ENCODE assay signal across 1 cellular context in genomic region chr17:48860034-48860433, GRCh38.
TF ChIP-seq lines count a peak whose summit lies in the region.

No MANE protein-coding gene starts in this region.

TF ChIP-seq in K562, 482 proteins besides CTCF, POLR2A, EP300 and RAD21:
- TF ChIP-seq EP400 (IDR thresholded peaks at IDR 0.05): no peak
- TF ChIP-seq CHCHD3 (CRISPR knock-in tag; IDR thresholded peaks at IDR 0.05): no peak
- no peak for TF ChIP-seq MEF2D (tag; conservative IDR thresholded peaks at IDR 0.05; ENCODE audit: low read depth)
- no peak for TF ChIP-seq SLC30A9 (CRISPR knock-in tag; IDR thresholded peaks at IDR 0.05)
- no peak for TF ChIP-seq NRF1 (conservative IDR thresholded peaks at IDR 0.05 in 1 of 2, IDR thresholded peaks at IDR 0.05 in 1 of 2)
- TF ChIP-seq POLR2AphosphoS5 (IDR thresholded peaks at IDR 0.05; ENCODE audit: control insufficient read depth, insufficient read depth, low read depth, low read length): no peak
- no peak for TF ChIP-seq CBX5 (IDR thresholded peaks at IDR 0.05; ENCODE audit: borderline replicate concordance, low read depth)
- TF ChIP-seq ZNF79 (CRISPR knock-in tag; IDR thresholded peaks at IDR 0.05; ENCODE audit: low read depth): no peak
- TF ChIP-seq SFPQ (IDR thresholded peaks at IDR 0.05; ENCODE audit: low read depth, low read length): no peak
- TF ChIP-seq ZNF133 (CRISPR knock-in tag; IDR thresholded peaks at IDR 0.05): no peak
- TF ChIP-seq BCOR (IDR thresholded peaks at IDR 0.05): no peak
- TF ChIP-seq RBM15 (IDR thresholded peaks at IDR 0.05; ENCODE audit: insufficient read depth, low read length): no peak
- no peak for TF ChIP-seq STAT5A (IDR thresholded peaks at IDR 0.05; ENCODE audit: borderline replicate concordance, low read length)
- TF ChIP-seq SETDB1 (IDR thresholded peaks at IDR 0.05; ENCODE audit: low read length): no peak
